8 cellular contexts compared by ENCODE assay signal in the genomic region with DNA sequence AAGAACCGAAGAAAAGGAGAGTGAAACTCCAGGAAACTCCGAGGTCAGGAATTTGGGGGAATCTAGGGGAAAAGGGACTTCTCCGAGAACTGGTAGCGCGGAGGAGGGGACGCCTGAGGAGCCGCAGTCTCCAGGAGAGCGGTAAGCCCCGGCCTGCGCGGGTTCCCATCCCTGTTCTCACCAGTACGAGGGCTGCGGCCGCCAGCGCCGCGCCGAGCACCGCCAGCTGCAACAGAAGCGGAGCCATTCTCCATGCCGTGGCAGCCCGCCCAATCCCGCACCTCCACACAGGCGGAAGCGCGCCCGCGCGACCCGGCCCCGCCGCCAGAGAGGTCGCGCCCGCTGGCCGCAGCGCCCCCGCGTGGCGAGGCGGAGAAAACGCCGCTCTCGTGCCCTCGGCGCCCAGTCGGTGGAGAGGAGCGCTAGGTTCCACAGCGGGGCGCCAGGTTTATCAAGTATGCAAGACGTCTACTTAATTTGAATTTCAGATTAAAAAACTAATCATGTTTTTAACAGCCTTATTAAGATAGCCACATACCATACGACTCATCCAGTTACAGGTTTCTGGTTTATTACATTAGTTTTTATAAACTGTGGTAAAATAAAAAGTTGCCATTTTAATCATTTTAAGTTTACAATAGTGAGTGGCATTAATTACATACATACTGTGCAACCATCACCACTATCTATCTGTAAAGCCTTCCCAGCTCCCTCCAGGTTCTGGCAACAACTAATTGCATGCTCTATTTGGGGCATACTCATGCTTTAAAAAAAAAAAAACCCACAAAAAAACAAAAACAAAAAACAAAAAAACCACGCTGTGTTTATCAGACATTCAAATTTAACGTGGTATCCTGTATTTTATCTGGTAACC. TPM values are rescaled to one million over a fixed set of nuclear protein-coding genes. Genes with fewer than 3 reads are reported as not detected.
A peak's percentile ranks its signal among the peaks of the same experiment; 100 is the strongest.
DNase-seq lines count a peak whose midpoint lies in the region; ATAC-seq and TF ChIP-seq lines count a peak whose summit lies in the region.

A gene with protein sequence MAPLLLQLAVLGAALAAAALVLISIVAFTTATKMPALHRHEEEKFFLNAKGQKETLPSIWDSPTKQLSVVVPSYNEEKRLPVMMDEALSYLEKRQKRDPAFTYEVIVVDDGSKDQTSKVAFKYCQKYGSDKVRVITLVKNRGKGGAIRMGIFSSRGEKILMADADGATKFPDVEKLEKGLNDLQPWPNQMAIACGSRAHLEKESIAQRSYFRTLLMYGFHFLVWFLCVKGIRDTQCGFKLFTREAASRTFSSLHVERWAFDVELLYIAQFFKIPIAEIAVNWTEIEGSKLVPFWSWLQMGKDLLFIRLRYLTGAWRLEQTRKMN (minus strand): TSS at position 287 of the 874 bp plus-strand sequence. CDS start 40 bp downstream, at position 247.

- no peaks in the 10 kb centered on the region for H3K36me3 ChIP-seq in kidney epithelial cell (ENCODE audit: control insufficient read depth, insufficient read depth, low read length)

- ATAC-seq in GM19043 (IDR thresholded peaks at IDR 0.05; ENCODE audit: low read depth, unreplicated experiment) (peak; percentile 64), HG03354 (IDR thresholded peaks at IDR 0.05; ENCODE audit: poor library complexity, severe bottlenecking, unreplicated experiment) (peak; percentile 70)

- H3K4me3 ChIP-seq in kidney epithelial cell (ENCODE audit: low read depth, low read length), result peak within 1 kb of the TSS; percentile 96

- DNase-seq in Ammon's horn (ENCODE audit: low spot score) (peak; percentile 92), NCI-H510A (lab: John Stamatoyannopoulos, UW) (peak; percentile 47), cerebellar nuclear complex (lab: John Stamatoyannopoulos, UW) (peak; percentile 6 to 49), kidney epithelial cell (ENCODE audit: low read depth) (peak; percentile 44)
- DNase-seq in activated CD4-positive, alpha-beta T cell treated with anti-CD3 and anti-CD28 coated beads for 1 hour, result peak; percentile 89
- peak; percentile 80 to 83 for DNase-seq in stimulated activated CD4-positive, alpha-beta T cell treated with anti-CD3 and anti-CD28 coated beads, Interleukin-15, amount 100 ng/mL, for 48 hours (ENCODE audit: low read depth in 2 of 2)

- no peaks in the 10 kb centered on the region for H3K27me3 ChIP-seq in kidney epithelial cell (ENCODE audit: control insufficient read depth, insufficient read depth, low read length)

- peak; percentile 74 for TF ChIP-seq CTCF in kidney epithelial cell (IDR thresholded peaks at IDR 0.05; ENCODE audit: insufficient read depth, low read length, poor library complexity, severe bottlenecking)

RNA-seq across cellular contexts. Expression of the gene that starts here (rescaled TPM):
- total RNA-seq in kidney epithelial cell, result 28.8 and 32.0 TPM in 2 replicates

Comparison
In these comparisons a context has a peak if more than half of its experiments do, and no peak if none do; other contexts are left out.
1. Peak in every context shown above with its lines: DNase-seq, ATAC-seq and H3K4me3 ChIP-seq.
2. DNase-seq: peak in every context shown above with its lines; median percentile 92 in Ammon's horn; 89 in activated CD4-positive, alpha-beta T cell treated with anti-CD3 and anti-CD28 coated beads for 1 hour; 82 in stimulated activated CD4-positive, alpha-beta T cell treated with anti-CD3 and anti-CD28 coated beads, Interleukin-15, amount 100 ng/mL, for 48 hours; 47 in NCI-H510A; 44 in kidney epithelial cell; 28 in cerebellar nuclear complex.